In genomic region chr4:164304240-164304639, GRCh38 we compare ENCODE assay signal across 12 cellular contexts.
DNase-seq lines count a peak whose midpoint lies in the region; ATAC-seq, FAIRE-seq and TF ChIP-seq lines count a peak whose summit lies in the region.
"Had no signal": no experiment of that assay in that cellular context is flagged by ENCODE, and none has a peak within 500 bp of the region (broad histone marks: within the 10 kb centered on the region; RNA-seq: fewer than 3 reads in every experiment).

No MANE protein-coding gene starts in this region.

- H3K27me3 ChIP-seq in SK-N-SH (ENCODE audit: insufficient read depth) = no peaks in the 10 kb centered on the region

- POLR2A ChIA-PET in SK-N-SH (lab: Yijun Ruan, JAX) = no interaction called here

- no peak overlapping the region for H3K9ac ChIP-seq in SK-N-SH

- no peaks in the 10 kb centered on the region for H4K20me1 ChIP-seq in SK-N-SH (ENCODE audit: insufficient read depth)

- CTCF ChIA-PET in SK-N-SH (lab: Yijun Ruan, JAX) = no interaction called here

- DNase-seq in SHP77 (lab: John Stamatoyannopoulos, UW) = no peak
- no peak for DNase-seq in GM19239 (ENCODE audit: insufficient read length, low spot score)
- DNase-seq in NCI-H2171 treated with DMSO at 0.1 percent for 48 hours (lab: John Stamatoyannopoulos, UW) = no peak
- DNase-seq in SK-N-SH = no peak
- DNase-seq: activated CD4-positive, CD25-positive, alpha-beta regulatory T cell treated with anti-CD3 and anti-CD28 coated beads, Interleukin-2, amount 50 U/mL, for 72 hours; activated T-cell treated with anti-CD3 and anti-CD28 coated beads, Interleukin-2, amount 50 U/mL, for 1 hour; amniotic stem cell; dermis blood vessel endothelial cell; Kasumi-1 had no signal

- H3K36me3 ChIP-seq in SK-N-SH (replicated peaks in 1 of 2; ENCODE audit: control insufficient read depth in 1 of 2, insufficient read depth in 2 of 2, low read length in 1 of 2) = no peaks in the 10 kb centered on the region

- no peak overlapping the region for H3K4me2 ChIP-seq in SK-N-SH

- H3K27ac ChIP-seq in SK-N-SH (ENCODE audit: low read depth in 2 of 2, low read length in 1 of 2) = no peak overlapping the region

- ATAC-seq in GM19395 (IDR thresholded peaks at IDR 0.05; ENCODE audit: unreplicated experiment) (peak; percentile 68), HG02759 (IDR thresholded peaks at IDR 0.05; ENCODE audit: unreplicated experiment) (peak; percentile 87), HG03460 (IDR thresholded peaks at IDR 0.05; ENCODE audit: unreplicated experiment) (peak; percentile 71)

- TF ChIP-seq RAD21 in SK-N-SH (IDR thresholded peaks at IDR 0.05; ENCODE audit: low read length) = no peak

- TF ChIP-seq EP300 in SK-N-SH (IDR thresholded peaks at IDR 0.05; ENCODE audit: borderline replicate concordance in 1 of 2, low read depth in 1 of 2, low read length in 1 of 2) = no peak

- H3K9me3 ChIP-seq in SK-N-SH = no peaks in the 10 kb centered on the region

- 0% methylated on average over 2 of the region's 2 CpGs for WGBS in SK-N-SH (ENCODE audit: low lambda C conversion rate)

- H3K79me2 ChIP-seq in SK-N-SH (ENCODE audit: insufficient read depth) = no peaks in the 10 kb centered on the region

- TF ChIP-seq CTCF in SK-N-SH (IDR thresholded peaks at IDR 0.05) = no peak

- no peak overlapping the region for H2AFZ ChIP-seq in SK-N-SH (ENCODE audit: low read depth)

- no peaks in the 10 kb centered on the region for H3K4me1 ChIP-seq in SK-N-SH (ENCODE audit: control insufficient read depth in 1 of 2, insufficient read depth in 2 of 2, low read depth in 1 of 2, low read length in 1 of 2)

- H3K9me2 ChIP-seq in SK-N-SH = no peaks in the 10 kb centered on the region

- FAIRE-seq in GM19239 (lab: Jason Lieb, UNC) = no peak

- H3F3A ChIP-seq in SK-N-SH (replicated peaks; ENCODE audit: insufficient read depth) = no peaks in the 10 kb centered on the region

- H3K4me3 ChIP-seq in SK-N-SH (ENCODE audit: low read depth in 2 of 2, low read length in 1 of 2) = no peak overlapping the region

TF ChIP-seq in SK-N-SH, 30 proteins besides CTCF, POLR2A, EP300 and RAD21:
- TF ChIP-seq FOXJ3 (CRISPR knock-in tag; IDR thresholded peaks at IDR 0.05) = no peak
- TF ChIP-seq CHD2 (IDR thresholded peaks at IDR 0.05; ENCODE audit: low read length, partially characterized antibody) = no peak
- no peak for TF ChIP-seq FOXM1 (IDR thresholded peaks at IDR 0.05; ENCODE audit: low read depth)
- no peak for TF ChIP-seq RFX5 (IDR thresholded peaks at IDR 0.05; ENCODE audit: low read length)
- no peak for TF ChIP-seq RXRA (IDR thresholded peaks at IDR 0.05; ENCODE audit: borderline replicate concordance, low read depth)
- TF ChIP-seq, protein P1, sequence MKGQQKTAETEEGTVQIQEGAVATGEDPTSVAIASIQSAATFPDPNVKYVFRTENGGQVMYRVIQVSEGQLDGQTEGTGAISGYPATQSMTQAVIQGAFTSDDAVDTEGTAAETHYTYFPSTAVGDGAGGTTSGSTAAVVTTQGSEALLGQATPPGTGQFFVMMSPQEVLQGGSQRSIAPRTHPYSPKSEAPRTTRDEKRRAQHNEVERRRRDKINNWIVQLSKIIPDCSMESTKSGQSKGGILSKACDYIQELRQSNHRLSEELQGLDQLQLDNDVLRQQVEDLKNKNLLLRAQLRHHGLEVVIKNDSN (IDR thresholded peaks at IDR 0.05; ENCODE audit: borderline replicate concordance, low read depth) = no peak
TF ChIP-seq in SK-N-SH: peak in this region for 0.
